Comparison of ENCODE assay signal across 8 cellular contexts in the genomic region with DNA sequence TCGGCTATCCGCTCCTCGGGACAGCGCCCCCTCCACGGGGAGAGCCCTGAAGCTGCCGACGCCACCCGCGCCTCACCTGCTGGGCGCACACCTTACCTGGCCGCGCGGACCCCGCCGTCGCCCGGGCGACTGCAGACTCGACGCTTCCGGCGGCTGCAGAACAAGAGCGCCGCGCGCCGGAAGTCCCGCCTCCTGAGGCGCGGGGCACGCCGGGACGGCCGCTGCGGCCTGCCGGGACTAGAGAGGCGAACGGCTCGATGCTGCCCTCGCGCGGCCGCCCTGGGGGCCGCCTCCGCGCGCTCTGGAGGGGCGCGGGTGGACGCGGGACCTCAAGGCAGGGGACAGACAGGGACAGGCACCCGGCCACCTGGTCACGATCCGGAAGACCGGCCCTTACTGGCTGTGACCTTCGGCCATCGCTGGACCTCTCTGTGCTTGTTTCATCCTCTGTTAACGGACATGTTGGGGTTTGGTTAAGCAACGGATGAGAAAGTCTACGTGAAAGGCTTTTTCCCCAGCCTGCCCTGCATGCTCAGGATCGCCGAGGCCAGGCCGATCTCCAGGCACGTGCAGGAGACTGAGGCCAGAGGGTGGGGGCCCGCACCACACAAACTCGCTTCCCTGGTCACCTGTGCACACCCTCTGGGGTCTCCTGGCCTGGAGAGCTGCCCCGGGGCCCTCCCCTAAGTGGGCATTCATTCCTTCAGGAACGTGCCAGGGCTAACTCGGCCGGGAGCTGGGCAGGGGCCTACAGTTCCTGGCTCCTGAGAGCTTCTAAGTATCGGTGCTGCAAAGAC. TPM values are rescaled to one million over a fixed set of nuclear protein-coding genes. Genes with fewer than 3 reads are reported as not detected.
DNase-seq lines count a peak whose midpoint lies in the region; ATAC-seq and TF ChIP-seq lines count a peak whose summit lies in the region.

A gene with protein sequence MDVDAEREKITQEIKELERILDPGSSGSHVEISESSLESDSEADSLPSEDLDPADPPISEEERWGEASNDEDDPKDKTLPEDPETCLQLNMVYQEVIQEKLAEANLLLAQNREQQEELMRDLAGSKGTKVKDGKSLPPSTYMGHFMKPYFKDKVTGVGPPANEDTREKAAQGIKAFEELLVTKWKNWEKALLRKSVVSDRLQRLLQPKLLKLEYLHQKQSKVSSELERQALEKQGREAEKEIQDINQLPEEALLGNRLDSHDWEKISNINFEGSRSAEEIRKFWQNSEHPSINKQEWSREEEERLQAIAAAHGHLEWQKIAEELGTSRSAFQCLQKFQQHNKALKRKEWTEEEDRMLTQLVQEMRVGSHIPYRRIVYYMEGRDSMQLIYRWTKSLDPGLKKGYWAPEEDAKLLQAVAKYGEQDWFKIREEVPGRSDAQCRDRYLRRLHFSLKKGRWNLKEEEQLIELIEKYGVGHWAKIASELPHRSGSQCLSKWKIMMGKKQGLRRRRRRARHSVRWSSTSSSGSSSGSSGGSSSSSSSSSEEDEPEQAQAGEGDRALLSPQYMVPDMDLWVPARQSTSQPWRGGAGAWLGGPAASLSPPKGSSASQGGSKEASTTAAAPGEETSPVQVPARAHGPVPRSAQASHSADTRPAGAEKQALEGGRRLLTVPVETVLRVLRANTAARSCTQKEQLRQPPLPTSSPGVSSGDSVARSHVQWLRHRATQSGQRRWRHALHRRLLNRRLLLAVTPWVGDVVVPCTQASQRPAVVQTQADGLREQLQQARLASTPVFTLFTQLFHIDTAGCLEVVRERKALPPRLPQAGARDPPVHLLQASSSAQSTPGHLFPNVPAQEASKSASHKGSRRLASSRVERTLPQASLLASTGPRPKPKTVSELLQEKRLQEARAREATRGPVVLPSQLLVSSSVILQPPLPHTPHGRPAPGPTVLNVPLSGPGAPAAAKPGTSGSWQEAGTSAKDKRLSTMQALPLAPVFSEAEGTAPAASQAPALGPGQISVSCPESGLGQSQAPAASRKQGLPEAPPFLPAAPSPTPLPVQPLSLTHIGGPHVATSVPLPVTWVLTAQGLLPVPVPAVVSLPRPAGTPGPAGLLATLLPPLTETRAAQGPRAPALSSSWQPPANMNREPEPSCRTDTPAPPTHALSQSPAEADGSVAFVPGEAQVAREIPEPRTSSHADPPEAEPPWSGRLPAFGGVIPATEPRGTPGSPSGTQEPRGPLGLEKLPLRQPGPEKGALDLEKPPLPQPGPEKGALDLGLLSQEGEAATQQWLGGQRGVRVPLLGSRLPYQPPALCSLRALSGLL (N-terminal part only) (minus strand): TSS at position 133 of the 797 bp plus-strand sequence. CDS start 1,742 bp downstream, outside the sequence.

- H3K27ac ChIP-seq in gastroesophageal sphincter (peak within 1 kb of the TSS in 3 of 4 donors; percentile 29 to 74 (median 56)), neuronal stem cell (replicated peaks; ENCODE audit: low read length) (no peak within 1 kb of the TSS)

- no CpG with 5 or more reads among the region's 71 CpGs for WGBS in gastroesophageal sphincter (ENCODE audit: low coverage in 1 of 2), 2 donors
- no CpG with 5 or more reads among the region's 71 CpGs for WGBS in neuronal stem cell (ENCODE audit: extremely low coverage in 2 of 2, insufficient read length in 2 of 2, insufficient replicate concordance in 1 of 2), 2 donors

- peak within 1 kb of the TSS; percentile 84 for H2AFZ ChIP-seq in neuronal stem cell (ENCODE audit: low read length)

- H2BK12ac ChIP-seq in neuronal stem cell (ENCODE audit: low read length), result peak within 1 kb of the TSS; percentile 90

- peak within 1 kb of the TSS; percentile 99 for H3K4me2 ChIP-seq in neuronal stem cell (ENCODE audit: insufficient read depth, low read length, poor library complexity, severe bottlenecking)

- H3K9ac ChIP-seq in neuronal stem cell (ENCODE audit: low read depth, low read length, poor library complexity), result peak within 1 kb of the TSS; percentile 97

- H3K27me3 ChIP-seq in gastroesophageal sphincter (no peaks in the 10 kb centered on the region), neuronal stem cell (ENCODE audit: control insufficient read depth in 3 of 3, insufficient read depth in 3 of 3, low read depth in 1 of 3, low read length in 3 of 3) (no peaks in the 10 kb centered on the region)

- no peak for TF ChIP-seq EP300 in gastroesophageal sphincter (IDR thresholded peaks at IDR 0.05)

- peak within 1 kb of the TSS; percentile 97 for H3K23ac ChIP-seq in neuronal stem cell (ENCODE audit: low read depth, low read length, poor library complexity)

- DNase-seq in DMS79 treated with DMSO at 0.1 percent for 48 hours (lab: John Stamatoyannopoulos, UW), result peak; percentile 81
- peak; percentile 93 for DNase-seq in LoVo (ENCODE audit: low spot score)
- peak; percentile 74 for DNase-seq in SIG-M5 treated with dmso at 0.1 percent for 504 hours (lab: John Stamatoyannopoulos, UW; ENCODE audit: unreplicated experiment)
- DNase-seq in activated gamma-delta T cell treated with Interleukin-2 at 50 U/mL for 16 hours, result peak; percentile 83
- DNase-seq in neuronal stem cell (ENCODE audit: low spot score), result peak; percentile 89
- DNase-seq in stromal cell of bone marrow (ENCODE audit: low read depth), result peak; percentile 72

- peak within 1 kb of the TSS; percentile 94 for H3K18ac ChIP-seq in neuronal stem cell (ENCODE audit: low read length)

- H3K36me3 ChIP-seq in gastroesophageal sphincter, result peaks cover 0 to 67% of the 10 kb centered on the region in 2 donors
- peaks cover 47 to 69% of the 10 kb centered on the region in 2 donors for H3K36me3 ChIP-seq in neuronal stem cell (replicated peaks in 1 of 2; ENCODE audit: control insufficient read depth in 2 of 2, insufficient read depth in 2 of 2, low read length in 2 of 2)

- H2BK120ac ChIP-seq in neuronal stem cell (ENCODE audit: low read depth, low read length), result no peak within 1 kb of the TSS

- H3K4ac ChIP-seq in neuronal stem cell (ENCODE audit: low read length), result peak within 1 kb of the TSS; percentile 84

- H3K4me3 ChIP-seq in gastroesophageal sphincter (peak within 1 kb of the TSS; percentile 67 to 86), neuronal stem cell (ENCODE audit: low read length in 2 of 2) (peak within 1 kb of the TSS; percentile 94 to 99)

- peak within 1 kb of the TSS; percentile 89 for H3K14ac ChIP-seq in neuronal stem cell (ENCODE audit: low read length)

- TF ChIP-seq POLR2A in gastroesophageal sphincter (IDR thresholded peaks at IDR 0.05), result peak; percentile 52 to 73

- H2BK5ac ChIP-seq in neuronal stem cell (ENCODE audit: low read length), result peak within 1 kb of the TSS; percentile 66

- H2AK5ac ChIP-seq in neuronal stem cell (ENCODE audit: low read depth, low read length), result peak within 1 kb of the TSS; percentile 97

- ATAC-seq in GM21825 (IDR thresholded peaks at IDR 0.05; ENCODE audit: unreplicated experiment), result peak; percentile 57
- peak; percentile 91 for ATAC-seq in gastroesophageal sphincter

- peak within 1 kb of the TSS; percentile 92 for H4K8ac ChIP-seq in neuronal stem cell (ENCODE audit: low read depth, low read length)

- peak within 1 kb of the TSS; percentile 53 for H4K91ac ChIP-seq in neuronal stem cell (ENCODE audit: low read depth, low read length, poor library complexity)

- H3K79me1 ChIP-seq in neuronal stem cell (ENCODE audit: low read depth, low read length), result peaks cover 22% of the 10 kb centered on the region

- H3K9me3 ChIP-seq in gastroesophageal sphincter (no peaks in the 10 kb centered on the region), neuronal stem cell (replicated peaks in 1 of 2; ENCODE audit: control insufficient read depth in 2 of 2, insufficient read depth in 1 of 2, low read depth in 1 of 2, low read length in 2 of 2) (no peaks in the 10 kb centered on the region)

- H3K4me1 ChIP-seq in gastroesophageal sphincter (peaks cover 0 to 28% (median 15%) of the 10 kb centered on the region in 3 donors), neuronal stem cell (ENCODE audit: control insufficient read depth in 2 of 2, insufficient read depth in 1 of 2, low read depth in 1 of 2, low read length in 2 of 2) (peaks cover 8 to 15% of the 10 kb centered on the region in 2 donors)

- peak in 3 of 4 experiments; percentile 89 to 99 (median 91) for TF ChIP-seq CTCF in gastroesophageal sphincter (IDR thresholded peaks at IDR 0.05)

- peak within 1 kb of the TSS; percentile 81 for H2BK15ac ChIP-seq in neuronal stem cell (ENCODE audit: low read length)

RNA-seq across cellular contexts. Expression of the gene that starts here (rescaled TPM):
- total RNA-seq in gastroesophageal sphincter, result 1 to 10 TPM; 3.5 to 8.4 (median 5.5) TPM
- 7.2 TPM for polyA plus RNA-seq in neuronal stem cell (2013, experiment 1 of 2)
- 7.1 TPM for polyA plus RNA-seq in neuronal stem cell (2013, experiment 2 of 2)
